ENCODE assay signal across 10 cellular contexts in genomic region chr11:14320020-14320419, GRCh38. TPM values are rescaled to one million over a fixed set of nuclear protein-coding genes. Genes with fewer than 3 reads are reported as not detected.
DNase-seq lines count a peak whose midpoint lies in the region; ATAC-seq, FAIRE-seq and TF ChIP-seq lines count a peak whose summit lies in the region.
"Had no signal": no experiment of that assay in that cellular context is flagged by ENCODE, and none has a peak within 500 bp of the region (broad histone marks: within the 10 kb centered on the region; RNA-seq: fewer than 3 reads in every experiment).

No MANE protein-coding gene starts in this region.

- peak; percentile 77 for DNase-seq in GM12864 (ENCODE audit: low read depth)
- DNase-seq in M059J (ENCODE audit: low read depth), result peak; percentile 82
- DNase-seq in foreskin fibroblast, result peak; percentile 16 to 52
- DNase-seq in frontal cortex (ENCODE audit: low spot score in 2 of 2), result no peak
- DNase-seq in HuH-7 (ENCODE audit: low spot score), result no peak
- no peak for DNase-seq in D721Med (ENCODE audit: insufficient read length, low spot score)
- DNase-seq in NCI-H2081 (lab: John Stamatoyannopoulos, UW), result no peak

- H3K4me3 ChIP-seq in GM12864 (ENCODE audit: low read depth, low read length) (peak overlapping the region; percentile 3; the same call in 1 of the 2 replicates), foreskin fibroblast (ENCODE audit: low read depth in 1 of 2, low read length in 2 of 2) (no peak overlapping the region)
- H3K4me3 ChIP-seq: cardiac muscle cell, thoracic aorta had no signal

- TF ChIP-seq CTCF in GM12864 (IDR thresholded peaks at IDR 0.05; ENCODE audit: low read depth, low read length, missing control alignments) (no peak), foreskin fibroblast (IDR thresholded peaks at IDR 0.05; ENCODE audit: low read depth, low read length) (no peak), D721Med (IDR thresholded peaks at IDR 0.05; ENCODE audit: insufficient read depth, missing control alignments) (no peak)

- FAIRE-seq in frontal cortex (lab: Jason Lieb, UNC) (no peak), D721Med (lab: Jason Lieb, UNC) (no peak)

- peak; percentile 50 for ATAC-seq in GM21528 (IDR thresholded peaks at IDR 0.05; ENCODE audit: low FRiP score, unreplicated experiment)

RNA-seq across cellular contexts. Expression of gene RRAS2, which starts 39.0 kb away (rescaled TPM):
- 127 and 143 TPM in 2 replicates for total RNA-seq in M059J (2014; rRNA removed; shearing (Covaris generic))
- total RNA-seq in frontal cortex, result 58.3 TPM

Comparison
In these comparisons a context has a peak if more than half of its experiments do, and no peak if none do; other contexts are left out.
1. DNase-seq: peak in GM12864 (single experiment), M059J (single experiment) and foreskin fibroblast (2 of 2); none in frontal cortex (0 of 2), HuH-7 (single experiment), D721Med (single experiment) and NCI-H2081 (0 of 2).